In genomic region chr12:113727651-113728061, GRCh38 we compare ENCODE assay signal across 21 cellular contexts.
DNase-seq lines count a peak whose midpoint lies in the region; ATAC-seq and TF ChIP-seq lines count a peak whose summit lies in the region.
"Had no signal": no experiment of that assay in that cellular context is flagged by ENCODE, and none has a peak within 500 bp of the region (broad histone marks: within the 10 kb centered on the region; RNA-seq: fewer than 3 reads in every experiment).

No MANE protein-coding gene starts in this region.

- no peaks in the 10 kb centered on the region for H3K79me2 ChIP-seq in PC-3 (ENCODE audit: low read length)

- no peak overlapping the region for H3K27ac Mint-ChIP-seq in endodermal cell
- H3K27ac Mint-ChIP-seq in activated CD8-positive, alpha-beta memory T cell treated with anti-CD3 and anti-CD28 coated beads, Interleukin-2, amount 10 ng/mL, durations not matched to agents 7 days and 5 days: no peak overlapping the region
- H3K27ac Mint-ChIP-seq: mesothelial cell of epicardium, T-helper 17 cell had no signal

- H3K4me2 ChIP-seq in PC-3 (ENCODE audit: low read length): peak overlapping the region; percentile 48

- no peak overlapping the region for H2AFZ ChIP-seq in PC-3 (ENCODE audit: low read length)

- intact Hi-C loops in PC-3 (cut with micrococcal nuclease): loop anchor here (2.0 to 5.0 kb wide), 2 partner anchors 40 to 59 kb away; no protein-coding TSS in a partner anchor
- intact Hi-C loops in right cardiac atrium (cut with DNase I): no loop called here

- no peaks in the 10 kb centered on the region for H3K36me3 Mint-ChIP-seq in endodermal cell (ENCODE audit: low read depth)
- H3K36me3 Mint-ChIP-seq in activated CD8-positive, alpha-beta memory T cell treated with anti-CD3 and anti-CD28 coated beads, Interleukin-2, amount 10 ng/mL, durations not matched to agents 7 days and 5 days: no peaks in the 10 kb centered on the region
- H3K36me3 Mint-ChIP-seq: mesothelial cell of epicardium had no signal

- H3K4me1 ChIP-seq in PC-3 (ENCODE audit: insufficient read depth, low read length): peaks cover 34% of the 10 kb centered on the region
- no peaks in the 10 kb centered on the region for H3K4me1 ChIP-seq in endodermal cell (ENCODE audit: control insufficient read depth, insufficient read depth, low read length)
- H3K4me1 ChIP-seq in right cardiac atrium (ENCODE audit: control insufficient read depth, insufficient read depth, low read length): no peaks in the 10 kb centered on the region
- H3K4me1 ChIP-seq: ascending aorta, Peyer's patch had no signal

- H3K27me3 ChIP-seq in PC-3 (ENCODE audit: low read length) (no peaks in the 10 kb centered on the region), endodermal cell (ENCODE audit: control insufficient read depth, insufficient read depth, low read length, poor library complexity, severe bottlenecking) (peaks cover 6% of the 10 kb centered on the region), right cardiac atrium (ENCODE audit: control insufficient read depth, insufficient read depth) (no peaks in the 10 kb centered on the region)
- H3K27me3 ChIP-seq: ascending aorta, neutrophil, Peyer's patch had no signal

- H3K4me1 Mint-ChIP-seq in endodermal cell: peaks cover 7% of the 10 kb centered on the region
- no peaks in the 10 kb centered on the region for H3K4me1 Mint-ChIP-seq in activated CD8-positive, alpha-beta memory T cell treated with anti-CD3 and anti-CD28 coated beads, Interleukin-2, amount 10 ng/mL, durations not matched to agents 7 days and 5 days
- H3K4me1 Mint-ChIP-seq: mesothelial cell of epicardium had no signal

- H3K9me2 ChIP-seq in PC-3 (replicated peaks; ENCODE audit: low read length): no peaks in the 10 kb centered on the region

- CTCF ChIA-PET in PC-3 (lab: Charles Lee): no interaction called here
- CTCF ChIA-PET in activated CD8-positive, alpha-beta memory T cell treated with anti-CD3 and anti-CD28 coated beads, Interleukin-2, amount 10 ng/mL, durations not matched to agents 7 days and 5 days (lab: Charles Lee): no interaction called here

- H3K9ac ChIP-seq in PC-3 (ENCODE audit: low read length) (peak overlapping the region; percentile 20; the same call in 1 of the 2 replicates), endodermal cell (ENCODE audit: extremely low read depth, low read length, poor library complexity, severe bottlenecking) (no peak overlapping the region)

- H3K9me3 ChIP-seq in PC-3 (ENCODE audit: low read length) (no peaks in the 10 kb centered on the region), endodermal cell (ENCODE audit: control insufficient read depth, low read length) (peaks cover 8% of the 10 kb centered on the region), right cardiac atrium (ENCODE audit: control insufficient read depth, low read length) (no peaks in the 10 kb centered on the region)
- H3K9me3 ChIP-seq: ascending aorta, neutrophil, Peyer's patch had no signal

- BruUV-seq in PC-3 (replicated peaks; lab: Mats Ljungman, UMichigan): no TSS peak

- DNase-seq in GM03348 (ENCODE audit: low spot score) (peak; percentile 42), PC-3 (peak; percentile 99), endodermal cell (peak; percentile 74), stromal cell of bone marrow (ENCODE audit: low read depth) (peak; percentile 16), HUDEP-2 (lab: John Stamatoyannopoulos, UW; ENCODE audit: unreplicated experiment in 76 of 76) (no peak), right cardiac atrium (no peak)
- no peak for DNase-seq in activated CD8-positive, alpha-beta memory T cell treated with anti-CD3 and anti-CD28 coated beads, Interleukin-2, amount 10 ng/mL, durations not matched to agents 7 days and 5 days
- DNase-seq: activated CD4-positive, CD25-positive, alpha-beta regulatory T cell treated with anti-CD3 and anti-CD28 coated beads, Interleukin-2, amount 50 U/mL, for 72 hours; activated CD8-positive, alpha-beta memory T cell treated with anti-CD3 and anti-CD28 coated beads, Interleukin-2, amount 50 U/mL, for 4 hours; cortex of kidney; GF-D8; NCI-H1930; NCI-H524 treated with DMSO at 0.1 percent for 48 hours; Peyer's patch; stimulated activated CD4-positive, alpha-beta T cell treated with anti-CD3 and anti-CD28 coated beads, Interleukin-2, amount 100 ng/mL, for 48 hours; T-helper 17 cell had no signal

- WGBS in endodermal cell (ENCODE audit: insufficient coverage in 1 of 2, insufficient read length in 1 of 2), 2 experiments: 91% methylated on average over 1 of the region's 1 CpG; no CpG with 5 or more reads in 1 of the 2 experiments
- WGBS in right cardiac atrium: 91% methylated on average over 1 of the region's 1 CpG

- no peak overlapping the region for H3K4me3 Mint-ChIP-seq in endodermal cell
- H3K4me3 Mint-ChIP-seq in activated CD8-positive, alpha-beta memory T cell treated with anti-CD3 and anti-CD28 coated beads, Interleukin-2, amount 10 ng/mL, durations not matched to agents 7 days and 5 days: no peak overlapping the region
- H3K4me3 Mint-ChIP-seq: mesothelial cell of epicardium, T-helper 17 cell had no signal

- no peaks in the 10 kb centered on the region for H4K20me1 ChIP-seq in PC-3 (ENCODE audit: low read length)

- POLR2A ChIA-PET in PC-3 (lab: Charles Lee; ENCODE audit: unreplicated experiment): no interaction called here

- TF ChIP-seq CTCF in PC-3 (conservative IDR thresholded peaks at IDR 0.05; ENCODE audit: low read depth, low read length) (no peak), endodermal cell (conservative IDR thresholded peaks at IDR 0.05) (peak; percentile 24)

- ATAC-seq in PC-3 (peak; percentile 90), right cardiac atrium (no peak)
- no peak for ATAC-seq in activated CD8-positive, alpha-beta memory T cell treated with anti-CD3 and anti-CD28 coated beads, Interleukin-2, amount 10 ng/mL, durations not matched to agents 7 days and 5 days
- ATAC-seq: sciatic nerve, T-helper 17 cell had no signal

- H3K27ac ChIP-seq in PC-3 (ENCODE audit: low read length) (peak overlapping the region; percentile 80), endodermal cell (ENCODE audit: low read depth, low read length) (no peak overlapping the region), right cardiac atrium (ENCODE audit: low read length) (no peak overlapping the region)
- H3K27ac ChIP-seq: ascending aorta, epithelial cell of prostate, neutrophil, Peyer's patch had no signal

- H3K27me3 Mint-ChIP-seq in endodermal cell (ENCODE audit: insufficient read depth): peaks cover 44% of the 10 kb centered on the region
- H3K27me3 Mint-ChIP-seq in activated CD8-positive, alpha-beta memory T cell treated with anti-CD3 and anti-CD28 coated beads, Interleukin-2, amount 10 ng/mL, durations not matched to agents 7 days and 5 days: peaks cover 3% of the 10 kb centered on the region

- no peak overlapping the region for H3K4me3 ChIP-seq in PC-3 (ENCODE audit: low read length)
- no peak overlapping the region for H3K4me3 ChIP-seq in endodermal cell (ENCODE audit: low read length)
- no peak overlapping the region for H3K4me3 ChIP-seq in right cardiac atrium (ENCODE audit: low read length)
- H3K4me3 ChIP-seq: ascending aorta, Peyer's patch had no signal

- H3K36me3 ChIP-seq in PC-3 (ENCODE audit: low read depth, low read length) (no peaks in the 10 kb centered on the region), endodermal cell (ENCODE audit: control insufficient read depth, insufficient read depth, low read length) (no peaks in the 10 kb centered on the region)
- H3K36me3 ChIP-seq: ascending aorta, neutrophil, Peyer's patch had no signal

- H3K9me3 Mint-ChIP-seq in endodermal cell: no peaks in the 10 kb centered on the region
- H3K9me3 Mint-ChIP-seq in activated CD8-positive, alpha-beta memory T cell treated with anti-CD3 and anti-CD28 coated beads, Interleukin-2, amount 10 ng/mL, durations not matched to agents 7 days and 5 days (ENCODE audit: low read depth): peaks cover 2% of the 10 kb centered on the region
- H3K9me3 Mint-ChIP-seq: mesothelial cell of epicardium had no signal

- peaks cover 9% of the 10 kb centered on the region for H3F3A ChIP-seq in PC-3 (ENCODE audit: low read length, unreplicated experiment)

Comparison
In these comparisons a context has a peak if more than half of its experiments do, and no peak if none do; other contexts are left out.
1. DNase-seq: peak in GM03348 (single experiment), PC-3 (single experiment), endodermal cell (single experiment) and stromal cell of bone marrow (single experiment); none in HUDEP-2 (0 of 76), activated CD8-positive, alpha-beta memory T cell treated with anti-CD3 and anti-CD28 coated beads, Interleukin-2, amount 10 ng/mL, durations not matched to agents 7 days and 5 days (single experiment) and right cardiac atrium (0 of 3).